8 cellular contexts compared by ENCODE assay signal in the genomic region with DNA sequence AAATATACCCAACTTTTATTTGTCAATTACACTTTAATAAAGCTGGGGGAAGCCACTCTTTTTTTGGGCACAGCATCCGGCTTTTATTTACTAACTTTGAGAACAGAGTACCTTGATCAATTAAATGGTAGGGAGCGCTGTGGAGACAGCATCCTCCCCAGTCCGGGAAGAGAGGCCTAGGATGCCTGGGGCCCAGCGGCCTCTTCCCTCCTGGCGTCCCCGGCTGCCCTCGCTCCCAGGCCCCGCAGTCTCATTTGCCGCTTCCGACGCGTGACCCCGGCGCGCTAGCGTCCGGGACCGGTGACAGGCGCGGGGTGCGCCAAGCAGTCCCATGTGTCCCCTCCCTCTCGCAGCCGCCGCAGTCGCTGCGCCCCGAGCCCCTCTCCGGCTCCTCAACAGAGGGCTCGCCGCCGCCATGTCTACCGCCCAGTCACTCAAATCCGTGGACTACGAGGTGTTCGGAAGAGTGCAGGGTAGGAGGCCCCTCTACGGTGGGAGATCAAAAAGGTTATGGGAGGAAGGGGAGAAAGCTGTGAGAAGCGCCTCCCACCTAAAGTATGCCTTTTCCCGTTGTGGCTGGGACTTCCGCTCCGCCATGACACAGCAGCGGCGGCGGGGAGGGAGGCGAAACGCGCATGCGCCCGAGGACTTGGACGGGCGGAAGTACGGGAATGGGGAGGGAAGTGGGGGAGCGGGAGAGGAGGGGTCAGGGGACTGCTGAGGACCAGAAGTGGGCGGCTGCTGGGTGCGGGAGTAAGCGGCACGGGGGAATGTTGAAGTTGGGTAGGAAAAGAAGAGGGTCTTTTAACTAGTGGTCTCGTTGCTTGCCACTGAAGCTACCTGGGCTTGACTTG. TPM values are rescaled to one million over a fixed set of nuclear protein-coding genes. Genes with fewer than 3 reads are reported as not detected.
A peak's percentile ranks its signal among the peaks of the same experiment; 100 is the strongest.
DNase-seq lines count a peak whose midpoint lies in the region; ATAC-seq and TF ChIP-seq lines count a peak whose summit lies in the region.

A gene (plus strand): TSS at position 332 of the 854 bp plus-strand sequence.

- no peaks in the 10 kb centered on the region for H3K27me3 ChIP-seq in CD8-positive, alpha-beta T cell (ENCODE audit: insufficient read depth, low read length)
- H3K27me3 ChIP-seq in dorsolateral prefrontal cortex, result no peaks in the 10 kb centered on the region

- H3K4me3 Mint-ChIP-seq in CD8-positive, alpha-beta T cell, result peak within 1 kb of the TSS; percentile 98

- peak; percentile 77 to 96 (median 90) for DNase-seq in CD8-positive, alpha-beta T cell
- DNase-seq in HK-2 (ENCODE audit: unreplicated experiment) (peak; percentile 98), NCI-H82 treated with DMSO at 0.1 percent for 48 hours (lab: John Stamatoyannopoulos, UW; ENCODE audit: unreplicated experiment) (peak; percentile 97), dorsolateral prefrontal cortex (peak; percentile 86 to 95 (median 92)), lower leg skin (ENCODE audit: low spot score in 2 of 2) (peak; percentile 94 to 99)
- DNase-seq in activated CD4-positive, alpha-beta T cell treated with anti-CD3 and anti-CD28 coated beads, Interleukin-2, amount 50 U/mL, for 48 hours, result peak; percentile 95
- peak; percentile 89 to 94 for DNase-seq in stimulated activated CD4-positive, alpha-beta T cell treated with anti-CD3 and anti-CD28 coated beads, Interleukin-4, amount 100 ng/mL, for 4 hours

- CTCF ChIA-PET in CD8-positive, alpha-beta T cell (lab: Charles Lee), result interaction anchor here (1.3 to 1.4 kb wide), 2 partner anchors 9 to 723 kb away, joined by 4 read pairs; no protein-coding TSS in a partner anchor

- peak; percentile 81 for ATAC-seq in CD8-positive, alpha-beta T cell
- peak; percentile 87 for ATAC-seq in GM19455 (IDR thresholded peaks at IDR 0.05; ENCODE audit: unreplicated experiment)

- 1% methylated on average over 49 to 57 of the region's 57 CpGs for WGBS in lower leg skin, 2 donors

- peaks cover 5% of the 10 kb centered on the region for H3K4me1 ChIP-seq in CD8-positive, alpha-beta T cell (ENCODE audit: insufficient read depth, low read length)

- H3K4me3 ChIP-seq in CD8-positive, alpha-beta T cell (ENCODE audit: low read depth, low read length), result peak within 1 kb of the TSS; percentile 93
- peak within 1 kb of the TSS; percentile 59 to 93 (median 80) for H3K4me3 ChIP-seq in dorsolateral prefrontal cortex
- peak within 1 kb of the TSS; percentile 78 for H3K4me3 ChIP-seq in lower leg skin (ENCODE audit: low read depth, poor library complexity, severe bottlenecking)

- TF ChIP-seq POLR2A in lower leg skin (IDR thresholded peaks at IDR 0.05), result peak in 1 of 2 donors; percentile 20

- H3K27me3 Mint-ChIP-seq in CD8-positive, alpha-beta T cell (ENCODE audit: low read depth), result no peaks in the 10 kb centered on the region

- H3K9me3 Mint-ChIP-seq in CD8-positive, alpha-beta T cell, result peaks cover 5% of the 10 kb centered on the region

- peaks cover 22% of the 10 kb centered on the region for H3K4me1 Mint-ChIP-seq in CD8-positive, alpha-beta T cell (ENCODE audit: low read depth)

- H3K36me3 Mint-ChIP-seq in CD8-positive, alpha-beta T cell, result peaks cover 23% of the 10 kb centered on the region

- H3K27ac Mint-ChIP-seq in CD8-positive, alpha-beta T cell, result peak within 1 kb of the TSS; percentile 100

- no peak for TF ChIP-seq CTCF in CD8-positive, alpha-beta T cell (IDR thresholded peaks at IDR 0.05)
- peak in 42 of 56 donors; percentile 7 to 53 (median 32) for TF ChIP-seq CTCF in dorsolateral prefrontal cortex (IDR thresholded peaks at IDR 0.05 in 54 of 56, conservative IDR thresholded peaks at IDR 0.05 in 2 of 56; ENCODE audit: low read depth in 1 of 56, partially characterized antibody in 56 of 56)
- TF ChIP-seq CTCF in lower leg skin (IDR thresholded peaks at IDR 0.05), result no peak

- no peaks in the 10 kb centered on the region for H3K36me3 ChIP-seq in CD8-positive, alpha-beta T cell (ENCODE audit: insufficient read depth, low read length)

- intact Hi-C loops in CD8-positive, alpha-beta T cell (cut with DNase I, micrococcal nuclease), result loop anchor here (1.0 to 10.0 kb wide), 20 partner anchors 121 to 1502 kb away; a partner anchor contains a TSS
- intact Hi-C loops in dorsolateral prefrontal cortex (cut with DNase I), result loop anchor here in 1 of 2 donors (5.0 to 10.0 kb wide), 3 partner anchors 219 to 589 kb away; a partner anchor contains a TSS
- intact Hi-C loops in lower leg skin (cut with DNase I; ENCODE audit: low total_unique reads), result no loop called here

- no peaks in the 10 kb centered on the region for H3K9me3 ChIP-seq in CD8-positive, alpha-beta T cell (ENCODE audit: low read length)

- peak within 1 kb of the TSS; percentile 94 for H3K27ac ChIP-seq in CD8-positive, alpha-beta T cell (ENCODE audit: low read depth, low read length)
- peak within 1 kb of the TSS; percentile 94 to 100 (median 100) for H3K27ac ChIP-seq in dorsolateral prefrontal cortex

- POLR2A ChIA-PET in CD8-positive, alpha-beta T cell (lab: Charles Lee), result interaction anchor here (0.9 to 1.9 kb wide), 7 partner anchors 8 to 466 kb away, joined by 3 to 10 read pairs (median 3); no protein-coding TSS in a partner anchor

RNA-seq across cellular contexts. Expression of the gene that starts here (rescaled TPM):
- total RNA-seq in CD8-positive, alpha-beta T cell, result 10 to 100 TPM; 10.2 to 10.4 TPM
- total RNA-seq in dorsolateral prefrontal cortex (10 to 100 TPM; 51.6 to 88.2 (median 68.5) TPM), lower leg skin (10 to 100 TPM; 11.4 to 15.6 (median 12.5) TPM)

Comparison
In these comparisons a context has a peak if more than half of its experiments do, and no peak if none do; other contexts are left out.
1. Peak in every context shown above with its lines: DNase-seq, ATAC-seq, H3K4me3 ChIP-seq and H3K27ac ChIP-seq.
2. CTCF ChIP-seq: peak in dorsolateral prefrontal cortex (42 of 56); none in CD8-positive, alpha-beta T cell (single experiment) and lower leg skin (0 of 3).